23 cellular contexts compared by ENCODE assay signal in the genomic region with DNA sequence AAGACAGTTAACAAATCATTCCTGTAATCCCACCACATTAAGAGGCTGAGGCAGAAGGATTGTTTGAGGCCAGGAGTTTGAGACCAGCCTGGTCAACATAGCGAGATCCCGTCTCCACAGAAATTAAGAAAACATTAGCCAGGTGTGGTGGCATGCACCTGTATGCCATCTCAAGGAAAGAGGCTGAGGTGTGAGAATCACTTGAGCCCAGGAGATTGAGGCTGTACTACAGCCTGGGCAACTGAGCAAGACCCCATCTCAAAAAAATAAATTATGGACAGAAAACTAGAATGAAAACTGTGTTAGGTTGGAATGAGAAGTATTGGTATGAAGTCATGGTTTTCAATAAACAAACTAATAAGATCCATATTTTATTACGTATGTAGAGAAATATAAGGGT.
"Had no signal": no experiment of that assay in that cellular context is flagged by ENCODE, and none has a peak within 500 bp of the region (broad histone marks: within the 10 kb centered on the region; RNA-seq: fewer than 3 reads in every experiment).

No MANE protein-coding gene starts in this region.

- H2AFZ ChIP-seq: parathyroid adenoma had no signal

- H3K9me3 ChIP-seq: gastrocnemius medialis, testis, transverse colon, upper lobe of right lung, uterus had no signal

- H3K27me3 ChIP-seq: gastrocnemius medialis, hepatocyte, testis, transverse colon, upper lobe of right lung, uterus had no signal

- H3K4me3 Mint-ChIP-seq: endodermal cell; memory B cell; natural killer cell; stimulated activated effector memory CD8-positive, alpha-beta T cell treated with anti-CD3 and anti-CD28 coated beads, Interleukin-12 subunit alpha, Interleukin-12 subunit beta, amount 100 ng/mL, for 72 hours had no signal

- H3K9ac ChIP-seq: parathyroid adenoma had no signal

- DNase-seq: effector CD8-positive, alpha-beta T cell; foreskin fibroblast; gastrocnemius medialis; head of caudate nucleus; kidney; natural killer cell; stimulated activated CD4-positive, alpha-beta T cell treated with anti-CD3 and anti-CD28 coated beads, Interleukin-2, amount 100 ng/mL, for 24 hours; stimulated activated CD4-positive, alpha-beta T cell treated with anti-CD3 and anti-CD28 coated beads, Interleukin-4, amount 100 ng/mL, for 24 hours; stimulated activated naive CD8-positive, alpha-beta T cell treated with anti-CD3 and anti-CD28 coated beads, Interleukin-15, Interleukin-2, amounts not matched to agents 100 U/mL and 50 U/mL, for 24 hours; testis; transverse colon; upper lobe of right lung; uterus had no signal

- H3K27ac Mint-ChIP-seq: endodermal cell; memory B cell; natural killer cell; progenitor cell of endocrine pancreas; stimulated activated effector memory CD8-positive, alpha-beta T cell treated with anti-CD3 and anti-CD28 coated beads, Interleukin-12 subunit alpha, Interleukin-12 subunit beta, amount 100 ng/mL, for 72 hours had no signal

- H3K36me3 Mint-ChIP-seq: memory B cell, natural killer cell had no signal

- H3K79me2 ChIP-seq: hepatocyte, parathyroid adenoma had no signal

- H3K9me3 Mint-ChIP-seq: endodermal cell; natural killer cell; stimulated activated effector memory CD8-positive, alpha-beta T cell treated with anti-CD3 and anti-CD28 coated beads, Interleukin-12 subunit alpha, Interleukin-12 subunit beta, amount 100 ng/mL, for 72 hours had no signal

- H3K27ac ChIP-seq: epithelial cell of prostate, hepatocyte, parathyroid adenoma, testis had no signal

- H3K4me1 ChIP-seq: parathyroid adenoma, testis, uterus had no signal

- FAIRE-seq: colon, kidney had no signal

- H3K4me3 ChIP-seq: gastrocnemius medialis, hepatocyte, lung, smooth muscle cell, testis, transverse colon, upper lobe of right lung, uterus had no signal

- H3K36me3 ChIP-seq: gastrocnemius medialis, transverse colon, upper lobe of right lung, uterus had no signal

- ATAC-seq: natural killer cell; stimulated activated effector memory CD8-positive, alpha-beta T cell treated with anti-CD3 and anti-CD28 coated beads, Interleukin-12 subunit alpha, Interleukin-12 subunit beta, amount 100 ng/mL, for 72 hours; stimulated activated naive CD8-positive, alpha-beta T cell treated with anti-CD3 and anti-CD28 coated beads, Interleukin-15, Interleukin-2, amounts not matched to agents 100 U/mL and 50 U/mL, for 24 hours had no signal
